ENCODE assay signal across 2 cellular contexts in genomic region chr1:153356392-153357075, GRCh38.
TF ChIP-seq lines count a peak whose summit lies in the region.

No MANE protein-coding gene starts in this region.

TF ChIP-seq in liver, 16 proteins besides CTCF, POLR2A, EP300 and RAD21:
- TF ChIP-seq RXRA (IDR thresholded peaks at IDR 0.05) = no peak
- no peak for TF ChIP-seq GABPA (IDR thresholded peaks at IDR 0.05 in 1 of 2, conservative IDR thresholded peaks at IDR 0.05 in 1 of 2)
- TF ChIP-seq JUND (IDR thresholded peaks at IDR 0.05) = no peak
- no peak for TF ChIP-seq FOXA2 (IDR thresholded peaks at IDR 0.05)
- no peak for TF ChIP-seq MAX (IDR thresholded peaks at IDR 0.05)
- no peak for TF ChIP-seq HNF4G (IDR thresholded peaks at IDR 0.05)
- TF ChIP-seq FOXA1 (IDR thresholded peaks at IDR 0.05) = no peak
- TF ChIP-seq NR2F2 (IDR thresholded peaks at IDR 0.05) = no peak
- TF ChIP-seq SP1 (IDR thresholded peaks at IDR 0.05) = no peak
- TF ChIP-seq TAF1 (conservative IDR thresholded peaks at IDR 0.05) = no peak
- TF ChIP-seq REST (IDR thresholded peaks at IDR 0.05) = no peak
- no peak for TF ChIP-seq HNF4A (conservative IDR thresholded peaks at IDR 0.05)
TF ChIP-seq in liver: peak in this region for 0.

TF ChIP-seq in HepG2, 621 proteins besides CTCF, POLR2A, EP300 and RAD21:
- no peak for TF ChIP-seq ZHX2 (IDR thresholded peaks at IDR 0.05; ENCODE audit: low read depth)
- no peak for TF ChIP-seq ZHX2 (CRISPR knock-in tag; IDR thresholded peaks at IDR 0.05; ENCODE audit: borderline replicate concordance)
- TF ChIP-seq FOSL1 (CRISPR knock-in tag; IDR thresholded peaks at IDR 0.05; ENCODE audit: borderline replicate concordance) = no peak
- no peak for TF ChIP-seq PCBP1 (IDR thresholded peaks at IDR 0.05; ENCODE audit: borderline replicate concordance, low read depth, low read length)
- TF ChIP-seq ATF7 (IDR thresholded peaks at IDR 0.05) = no peak
- no peak for TF ChIP-seq ATF7 (CRISPR knock-in tag; IDR thresholded peaks at IDR 0.05)
- no peak for TF ChIP-seq ELF1 (CRISPR knock-in tag; IDR thresholded peaks at IDR 0.05)
- no peak for TF ChIP-seq WIZ (CRISPR knock-in tag; IDR thresholded peaks at IDR 0.05)
- TF ChIP-seq ZNF230 (CRISPR knock-in tag; IDR thresholded peaks at IDR 0.05) = no peak
- no peak for TF ChIP-seq KLF6 (CRISPR knock-in tag; IDR thresholded peaks at IDR 0.05)
- TF ChIP-seq HNRNPK (IDR thresholded peaks at IDR 0.05; ENCODE audit: low read depth, low read length, poor library complexity, severe bottlenecking) = no peak
- TF ChIP-seq ZFY (CRISPR knock-in tag; IDR thresholded peaks at IDR 0.05) = no peak
- TF ChIP-seq ZNF766 (CRISPR knock-in tag; IDR thresholded peaks at IDR 0.05; ENCODE audit: borderline replicate concordance) = no peak
- no peak for TF ChIP-seq MED1 (CRISPR knock-in tag; IDR thresholded peaks at IDR 0.05)
- no peak for TF ChIP-seq RFX3 (CRISPR knock-in tag; IDR thresholded peaks at IDR 0.05)
- no peak for TF ChIP-seq ZNF687 (CRISPR knock-in tag; IDR thresholded peaks at IDR 0.05)
- no peak for TF ChIP-seq ZNF788 (CRISPR knock-in tag; IDR thresholded peaks at IDR 0.05; ENCODE audit: borderline replicate concordance)
- no peak for TF ChIP-seq SETDB1 (CRISPR knock-in tag; IDR thresholded peaks at IDR 0.05; ENCODE audit: borderline replicate concordance)
- TF ChIP-seq HMGXB4 (CRISPR knock-in tag; IDR thresholded peaks at IDR 0.05; ENCODE audit: borderline replicate concordance in 1 of 2, low read depth in 1 of 2) = no peak
- no peak for TF ChIP-seq DBP (CRISPR knock-in tag; IDR thresholded peaks at IDR 0.05; ENCODE audit: not compliant biosample characterization)
- TF ChIP-seq ZNF557 (CRISPR knock-in tag; IDR thresholded peaks at IDR 0.05) = no peak
